Comparison of ENCODE assay signal across 13 cellular contexts in genomic region chr6:112298816-112299281, GRCh38. TPM values are rescaled to one million over a fixed set of nuclear protein-coding genes. Genes with fewer than 3 reads are reported as not detected.
A peak's percentile ranks its signal among the peaks of the same experiment; 100 is the strongest.
DNase-seq lines count a peak whose midpoint lies in the region; ATAC-seq and TF ChIP-seq lines count a peak whose summit lies in the region.
"Had no signal": no experiment of that assay in that cellular context is flagged by ENCODE, and none has a peak within 500 bp of the region (broad histone marks: within the 10 kb centered on the region; RNA-seq: fewer than 3 reads in every experiment).

No MANE protein-coding gene starts in this region.

- peak; percentile 49 for DNase-seq in AG08396 (ENCODE audit: low spot score)
- DNase-seq in PC-3, result peak; percentile 86
- peak; percentile 88 for DNase-seq in fibroblast of gingiva (ENCODE audit: low read depth)
- DNase-seq in neuronal stem cell (ENCODE audit: low spot score), result no peak
- DNase-seq in WTC11 (ENCODE audit: low spot score), result no peak
- no peak for DNase-seq in activated gamma-delta T cell treated with Interleukin-2 at 50 U/mL for 16 hours
- DNase-seq: activated T-cell treated with anti-CD3 and anti-CD28 coated beads, Interleukin-2, amount 50 U/mL, for 4 hours; CD4-positive, alpha-beta memory T cell; NCI-H1417 treated with DMSO at 0.1 percent for 48 hours; pancreas; stimulated activated naive B cell treated with anti-CD40 and anti-IgM and Interleukin-4, amounts not matched to agents 10 μg/mL and 1 μg/mL and 100 μg/mL, for 72 hours had no signal

- intact Hi-C loops in PC-3 (cut with micrococcal nuclease), result loop anchor here (2.0 to 5.0 kb wide), 3 partner anchors 68 to 117 kb away; no protein-coding TSS in a partner anchor

- no peak overlapping the region for H3K14ac ChIP-seq in neuronal stem cell (ENCODE audit: low read length)

- peak overlapping the region; percentile 58; the same call in 1 of the 2 replicates for H3K4me3 ChIP-seq in PC-3 (ENCODE audit: low read length)
- no peak overlapping the region for H3K4me3 ChIP-seq in neuronal stem cell (ENCODE audit: low read length in 2 of 2)
- H3K4me3 ChIP-seq: pancreas had no signal

- H2BK12ac ChIP-seq in neuronal stem cell (ENCODE audit: low read length), result no peak overlapping the region

- H4K91ac ChIP-seq in neuronal stem cell (ENCODE audit: low read depth, low read length, poor library complexity), result no peak overlapping the region

- H3K4me2 ChIP-seq in PC-3 (ENCODE audit: low read length) (peak overlapping the region; percentile 82), neuronal stem cell (ENCODE audit: insufficient read depth, low read length, poor library complexity, severe bottlenecking) (no peak overlapping the region)

- H3K4me1 ChIP-seq in PC-3 (ENCODE audit: insufficient read depth, low read length) (peaks cover 48% of the 10 kb centered on the region), neuronal stem cell (ENCODE audit: control insufficient read depth in 2 of 2, insufficient read depth in 1 of 2, low read depth in 1 of 2, low read length in 2 of 2) (peaks cover 2 to 21% of the 10 kb centered on the region in 2 donors)
- H3K4me1 ChIP-seq: pancreas had no signal

- H3K27me3 Mint-ChIP-seq in WTC11 (ENCODE audit: low read depth), result no peaks in the 10 kb centered on the region

- peak overlapping the region; percentile 37; the same call in 1 of the 2 replicates for H2AFZ ChIP-seq in PC-3 (ENCODE audit: low read length)
- H2AFZ ChIP-seq in neuronal stem cell (ENCODE audit: low read length), result peak overlapping the region; percentile 58

- H3K27ac ChIP-seq in PC-3 (ENCODE audit: low read length), result peak overlapping the region; percentile 99
- H3K27ac ChIP-seq in neuronal stem cell (replicated peaks; ENCODE audit: low read length), result no peak overlapping the region
- H3K27ac ChIP-seq: pancreas had no signal

- H3K9me3 ChIP-seq in PC-3 (ENCODE audit: low read length) (no peaks in the 10 kb centered on the region), neuronal stem cell (replicated peaks in 1 of 2; ENCODE audit: control insufficient read depth in 2 of 2, insufficient read depth in 1 of 2, low read depth in 1 of 2, low read length in 2 of 2) (no peaks in the 10 kb centered on the region)
- H3K9me3 ChIP-seq: pancreas had no signal

- ATAC-seq in PC-3, result peak; percentile 82
- ATAC-seq in WTC11, result no peak
- ATAC-seq in HG03442 (IDR thresholded peaks at IDR 0.05; ENCODE audit: unreplicated experiment), result no peak
- ATAC-seq in GM19452 (IDR thresholded peaks at IDR 0.05; ENCODE audit: unreplicated experiment), result no peak
- ATAC-seq: activated T-cell treated with anti-CD3 and anti-CD28 coated beads, Interleukin-2, amount 50 U/mL, for 4 hours; stimulated activated naive B cell treated with anti-CD40 and anti-IgM and Interleukin-4, amounts not matched to agents 10 μg/mL and 1 μg/mL and 100 μg/mL, for 72 hours had no signal

- WGBS in neuronal stem cell (ENCODE audit: extremely low coverage in 2 of 2, insufficient read length in 2 of 2, insufficient replicate concordance in 1 of 2), 2 donors, result no CpG with 5 or more reads among the region's 1 CpG

- H4K8ac ChIP-seq in neuronal stem cell (ENCODE audit: low read depth, low read length), result no peak overlapping the region

- no peaks in the 10 kb centered on the region for H3K79me1 ChIP-seq in neuronal stem cell (ENCODE audit: low read depth, low read length)

- H3K27me3 ChIP-seq in PC-3 (ENCODE audit: low read length) (no peaks in the 10 kb centered on the region), neuronal stem cell (ENCODE audit: control insufficient read depth in 3 of 3, insufficient read depth in 3 of 3, low read depth in 1 of 3, low read length in 3 of 3) (no peaks in the 10 kb centered on the region)
- H3K27me3 ChIP-seq: pancreas had no signal

- no peaks in the 10 kb centered on the region for H3K9me3 Mint-ChIP-seq in WTC11
- H3K9me3 Mint-ChIP-seq: activated T-cell treated with anti-CD3 and anti-CD28 coated beads, Interleukin-2, amount 50 U/mL, for 4 hours; CD4-positive, alpha-beta memory T cell had no signal

- no peak overlapping the region for H2AK5ac ChIP-seq in neuronal stem cell (ENCODE audit: low read depth, low read length)

- CTCF ChIA-PET in PC-3 (lab: Charles Lee), result interaction anchor here (0.6 to 1.0 kb wide), 3 partner anchors 13 to 119 kb away, joined by 3 to 4 read pairs (median 3); no protein-coding TSS in a partner anchor
- CTCF ChIA-PET in WTC11 (lab: Charles Lee), result interaction anchor here (0.8 to 2.3 kb wide), 2 partner anchors 9 to 119 kb away, joined by 3 to 6 read pairs; no protein-coding TSS in a partner anchor

- no peak overlapping the region for H2BK5ac ChIP-seq in neuronal stem cell (ENCODE audit: low read length)

- H3K23ac ChIP-seq in neuronal stem cell (ENCODE audit: low read depth, low read length, poor library complexity), result no peak overlapping the region

- POLR2A ChIA-PET in PC-3 (lab: Charles Lee; ENCODE audit: unreplicated experiment) (interaction anchor here (0.6 kb wide), 2 partner anchors 45 to 168 kb away, joined by 4 to 8 read pairs; no protein-coding TSS in a partner anchor), WTC11 (lab: Charles Lee) (no interaction called here)

- H3K18ac ChIP-seq in neuronal stem cell (ENCODE audit: low read length), result no peak overlapping the region

- H3K9ac ChIP-seq in PC-3 (ENCODE audit: low read length) (peak overlapping the region; percentile 93), neuronal stem cell (ENCODE audit: low read depth, low read length, poor library complexity) (no peak overlapping the region)

- H3K4me1 Mint-ChIP-seq in WTC11, result no peaks in the 10 kb centered on the region
- H3K4me1 Mint-ChIP-seq: CD4-positive, alpha-beta memory T cell had no signal

- H3K36me3 Mint-ChIP-seq in WTC11, result no peaks in the 10 kb centered on the region
- H3K36me3 Mint-ChIP-seq: CD4-positive, alpha-beta memory T cell; stimulated activated naive B cell treated with anti-CD40 and anti-IgM and Interleukin-4, amounts not matched to agents 10 μg/mL and 1 μg/mL and 100 μg/mL, for 72 hours had no signal

- H3K9me2 ChIP-seq in PC-3 (replicated peaks; ENCODE audit: low read length), result no peaks in the 10 kb centered on the region

- H3K79me2 ChIP-seq in PC-3 (ENCODE audit: low read length), result no peaks in the 10 kb centered on the region

- H3K36me3 ChIP-seq in PC-3 (ENCODE audit: low read depth, low read length) (no peaks in the 10 kb centered on the region), neuronal stem cell (replicated peaks in 1 of 2; ENCODE audit: control insufficient read depth in 2 of 2, insufficient read depth in 2 of 2, low read length in 2 of 2) (no peaks in the 10 kb centered on the region)
- H3K36me3 ChIP-seq: pancreas had no signal

- BruUV-seq in PC-3 (replicated peaks; lab: Mats Ljungman, UMichigan), result no TSS peak

- TF ChIP-seq CTCF in PC-3 (conservative IDR thresholded peaks at IDR 0.05; ENCODE audit: low read depth, low read length) (no peak), WTC11 (IDR thresholded peaks at IDR 0.05) (no peak)

- H3K27ac Mint-ChIP-seq in WTC11, result no peak overlapping the region
- H3K27ac Mint-ChIP-seq: CD4-positive, alpha-beta memory T cell; stimulated activated naive B cell treated with anti-CD40 and anti-IgM and Interleukin-4, amounts not matched to agents 10 μg/mL and 1 μg/mL and 100 μg/mL, for 72 hours had no signal

- H2BK15ac ChIP-seq in neuronal stem cell (ENCODE audit: low read length), result no peak overlapping the region

- no peaks in the 10 kb centered on the region for H3F3A ChIP-seq in PC-3 (ENCODE audit: low read length, unreplicated experiment)

- H2BK120ac ChIP-seq in neuronal stem cell (ENCODE audit: low read depth, low read length), result no peak overlapping the region

- H3K4me3 Mint-ChIP-seq in WTC11, result no peak overlapping the region
- H3K4me3 Mint-ChIP-seq: activated T-cell treated with anti-CD3 and anti-CD28 coated beads, Interleukin-2, amount 50 U/mL, for 4 hours; CD4-positive, alpha-beta memory T cell; stimulated activated naive B cell treated with anti-CD40 and anti-IgM and Interleukin-4, amounts not matched to agents 10 μg/mL and 1 μg/mL and 100 μg/mL, for 72 hours had no signal

- no peaks in the 10 kb centered on the region for H4K20me1 ChIP-seq in PC-3 (ENCODE audit: low read length)

- H3K4ac ChIP-seq in neuronal stem cell (ENCODE audit: low read length), result no peak overlapping the region

TF ChIP-seq in WTC11, 78 proteins besides CTCF, POLR2A, EP300 and RAD21 (continues in another document):
- TF ChIP-seq FOXP4 (CRISPR knock-in tag; IDR thresholded peaks at IDR 0.05) (no peak), GTF2I (CRISPR knock-in tag; conservative IDR thresholded peaks at IDR 0.05) (no peak), ZNF121 (CRISPR knock-in tag; IDR thresholded peaks at IDR 0.05) (no peak), ZNF416 (CRISPR knock-in tag; IDR thresholded peaks at IDR 0.05) (no peak), ZSCAN18 (CRISPR knock-in tag; IDR thresholded peaks at IDR 0.05) (no peak)

RNA-seq across cellular contexts. Expression of gene LAMA4, which starts 44.5 kb away (rescaled TPM):
- 9.4 and 18.3 TPM in 2 replicates for total RNA-seq in PC-3 (2014; rRNA removed)
- 1.6 TPM for polyA plus RNA-seq in neuronal stem cell (2013, experiment 1 of 2)
- 1.4 TPM for polyA plus RNA-seq in neuronal stem cell (2013, experiment 2 of 2)
- 1.6 to 2.6 TPM (median 1.7 TPM) in 3 replicates for total RNA-seq in WTC11 (2021)
- total RNA-seq: CD4-positive, alpha-beta memory T cell had no signal
- polyA plus RNA-seq: CD4-positive, alpha-beta memory T cell had no signal

RNA-seq across cellular contexts. Expression of gene RFPL4B, which starts 48.3 kb away (rescaled TPM):
- total RNA-seq in PC-3 (2014; rRNA removed), result 0.04 and 0.12 TPM in 2 replicates
- not detected for polyA plus RNA-seq in neuronal stem cell (2013, experiment 1 of 2)
- polyA plus RNA-seq in neuronal stem cell (2013, experiment 2 of 2), result 0.01 TPM
- total RNA-seq in WTC11 (2021), result not detected in 3 replicates
- total RNA-seq: activated T-cell treated with anti-CD3 and anti-CD28 coated beads, Interleukin-2, amount 50 U/mL, for 4 hours; CD4-positive, alpha-beta memory T cell; pancreas had no signal
- polyA plus RNA-seq: CD4-positive, alpha-beta memory T cell; pancreas had no signal

Comparison
In these comparisons a context has a peak if more than half of its experiments do, and no peak if none do; other contexts are left out.
1. DNase-seq: peak in AG08396 (single experiment), PC-3 (single experiment) and fibroblast of gingiva (single experiment); none in neuronal stem cell (single experiment), WTC11 (single experiment) and activated gamma-delta T cell treated with Interleukin-2 at 50 U/mL for 16 hours (single experiment).